ENCODE assay signal across 1 cellular context in the genomic region with DNA sequence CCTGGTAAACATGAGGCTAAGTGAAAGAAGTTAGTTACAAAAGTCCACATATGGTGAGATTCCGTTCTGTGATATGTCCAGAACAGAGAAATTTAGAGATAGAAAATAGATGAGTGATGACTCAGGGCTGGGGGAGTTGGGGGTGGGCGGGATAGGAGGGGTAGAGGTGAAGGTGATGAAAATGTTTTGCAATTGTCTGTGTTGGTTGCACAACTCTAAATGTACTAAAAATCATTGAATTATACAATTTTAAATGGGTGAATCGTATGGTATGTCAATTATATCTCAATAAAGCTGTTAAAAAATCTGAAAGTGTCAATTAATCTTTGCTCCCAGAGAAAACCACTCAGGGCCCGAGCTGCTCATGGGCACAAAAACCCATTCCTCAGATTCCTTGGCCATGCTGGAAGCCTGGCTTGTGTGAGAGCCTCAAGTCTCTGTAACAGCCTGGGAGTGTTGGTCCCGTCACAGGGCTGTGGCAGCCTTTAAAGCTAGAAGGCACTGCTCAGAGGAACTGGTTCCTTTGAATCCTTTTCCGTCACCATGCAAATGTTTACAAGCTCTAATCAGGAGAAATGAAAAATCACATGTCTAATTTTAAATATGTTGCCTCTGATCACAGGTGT.
TF ChIP-seq lines count a peak whose summit lies in the region.

No MANE protein-coding gene starts in this region.

TF ChIP-seq in GM23338, 12 proteins besides CTCF, POLR2A, EP300 and RAD21 (continued from another document):
- no peak for TF ChIP-seq EZH2 (IDR thresholded peaks at IDR 0.05; ENCODE audit: low read depth, unreplicated experiment)
- TF ChIP-seq, protein P1, sequence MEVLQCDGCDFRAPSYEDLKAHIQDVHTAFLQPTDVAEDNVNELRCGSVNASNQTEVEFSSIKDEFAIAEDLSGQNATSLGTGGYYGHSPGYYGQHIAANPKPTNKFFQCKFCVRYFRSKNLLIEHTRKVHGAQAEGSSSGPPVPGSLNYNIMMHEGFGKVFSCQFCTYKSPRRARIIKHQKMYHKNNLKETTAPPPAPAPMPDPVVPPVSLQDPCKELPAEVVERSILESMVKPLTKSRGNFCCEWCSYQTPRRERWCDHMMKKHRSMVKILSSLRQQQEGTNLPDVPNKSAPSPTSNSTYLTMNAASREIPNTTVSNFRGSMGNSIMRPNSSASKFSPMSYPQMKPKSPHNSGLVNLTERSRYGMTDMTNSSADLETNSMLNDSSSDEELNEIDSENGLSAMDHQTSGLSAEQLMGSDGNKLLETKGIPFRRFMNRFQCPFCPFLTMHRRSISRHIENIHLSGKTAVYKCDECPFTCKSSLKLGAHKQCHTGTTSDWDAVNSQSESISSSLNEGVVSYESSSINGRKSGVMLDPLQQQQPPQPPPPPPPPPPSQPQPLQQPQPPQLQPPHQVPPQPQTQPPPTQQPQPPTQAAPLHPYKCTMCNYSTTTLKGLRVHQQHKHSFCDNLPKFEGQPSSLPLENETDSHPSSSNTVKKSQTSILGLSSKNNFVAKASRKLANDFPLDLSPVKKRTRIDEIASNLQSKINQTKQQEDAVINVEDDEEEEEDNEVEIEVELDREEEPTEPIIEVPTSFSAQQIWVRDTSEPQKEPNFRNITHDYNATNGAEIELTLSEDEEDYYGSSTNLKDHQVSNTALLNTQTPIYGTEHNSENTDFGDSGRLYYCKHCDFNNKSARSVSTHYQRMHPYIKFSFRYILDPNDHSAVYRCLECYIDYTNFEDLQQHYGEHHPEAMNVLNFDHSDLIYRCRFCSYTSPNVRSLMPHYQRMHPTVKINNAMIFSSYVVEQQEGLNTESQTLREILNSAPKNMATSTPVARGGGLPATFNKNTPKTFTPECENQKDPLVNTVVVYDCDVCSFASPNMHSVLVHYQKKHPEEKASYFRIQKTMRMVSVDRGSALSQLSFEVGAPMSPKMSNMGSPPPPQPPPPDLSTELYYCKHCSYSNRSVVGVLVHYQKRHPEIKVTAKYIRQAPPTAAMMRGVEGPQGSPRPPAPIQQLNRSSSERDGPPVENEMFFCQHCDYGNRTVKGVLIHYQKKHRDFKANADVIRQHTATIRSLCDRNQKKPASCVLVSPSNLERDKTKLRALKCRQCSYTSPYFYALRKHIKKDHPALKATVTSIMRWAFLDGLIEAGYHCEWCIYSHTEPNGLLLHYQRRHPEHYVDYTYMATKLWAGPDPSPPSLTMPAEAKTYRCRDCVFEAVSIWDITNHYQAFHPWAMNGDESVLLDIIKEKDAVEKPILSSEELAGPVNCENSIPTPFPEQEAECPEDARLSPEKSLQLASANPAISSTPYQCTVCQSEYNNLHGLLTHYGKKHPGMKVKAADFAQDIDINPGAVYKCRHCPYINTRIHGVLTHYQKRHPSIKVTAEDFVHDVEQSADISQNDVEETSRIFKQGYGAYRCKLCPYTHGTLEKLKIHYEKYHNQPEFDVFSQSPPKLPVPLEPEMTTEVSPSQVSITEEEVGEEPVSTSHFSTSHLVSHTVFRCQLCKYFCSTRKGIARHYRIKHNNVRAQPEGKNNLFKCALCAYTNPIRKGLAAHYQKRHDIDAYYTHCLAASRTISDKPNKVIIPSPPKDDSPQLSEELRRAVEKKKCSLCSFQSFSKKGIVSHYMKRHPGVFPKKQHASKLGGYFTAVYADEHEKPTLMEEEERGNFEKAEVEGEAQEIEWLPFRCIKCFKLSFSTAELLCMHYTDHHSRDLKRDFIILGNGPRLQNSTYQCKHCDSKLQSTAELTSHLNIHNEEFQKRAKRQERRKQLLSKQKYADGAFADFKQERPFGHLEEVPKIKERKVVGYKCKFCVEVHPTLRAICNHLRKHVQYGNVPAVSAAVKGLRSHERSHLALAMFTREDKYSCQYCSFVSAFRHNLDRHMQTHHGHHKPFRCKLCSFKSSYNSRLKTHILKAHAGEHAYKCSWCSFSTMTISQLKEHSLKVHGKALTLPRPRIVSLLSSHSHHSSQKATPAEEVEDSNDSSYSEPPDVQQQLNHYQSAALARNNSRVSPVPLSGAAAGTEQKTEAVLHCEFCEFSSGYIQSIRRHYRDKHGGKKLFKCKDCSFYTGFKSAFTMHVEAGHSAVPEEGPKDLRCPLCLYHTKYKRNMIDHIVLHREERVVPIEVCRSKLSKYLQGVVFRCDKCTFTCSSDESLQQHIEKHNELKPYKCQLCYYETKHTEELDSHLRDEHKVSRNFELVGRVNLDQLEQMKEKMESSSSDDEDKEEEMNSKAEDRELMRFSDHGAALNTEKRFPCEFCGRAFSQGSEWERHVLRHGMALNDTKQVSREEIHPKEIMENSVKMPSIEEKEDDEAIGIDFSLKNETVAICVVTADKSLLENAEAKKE (CRISPR knock-in tag; IDR thresholded peaks at IDR 0.05) = no peak
- no peak for TF ChIP-seq STAT1 (IDR thresholded peaks at IDR 0.05; ENCODE audit: unreplicated experiment)
- TF ChIP-seq, protein P2, sequence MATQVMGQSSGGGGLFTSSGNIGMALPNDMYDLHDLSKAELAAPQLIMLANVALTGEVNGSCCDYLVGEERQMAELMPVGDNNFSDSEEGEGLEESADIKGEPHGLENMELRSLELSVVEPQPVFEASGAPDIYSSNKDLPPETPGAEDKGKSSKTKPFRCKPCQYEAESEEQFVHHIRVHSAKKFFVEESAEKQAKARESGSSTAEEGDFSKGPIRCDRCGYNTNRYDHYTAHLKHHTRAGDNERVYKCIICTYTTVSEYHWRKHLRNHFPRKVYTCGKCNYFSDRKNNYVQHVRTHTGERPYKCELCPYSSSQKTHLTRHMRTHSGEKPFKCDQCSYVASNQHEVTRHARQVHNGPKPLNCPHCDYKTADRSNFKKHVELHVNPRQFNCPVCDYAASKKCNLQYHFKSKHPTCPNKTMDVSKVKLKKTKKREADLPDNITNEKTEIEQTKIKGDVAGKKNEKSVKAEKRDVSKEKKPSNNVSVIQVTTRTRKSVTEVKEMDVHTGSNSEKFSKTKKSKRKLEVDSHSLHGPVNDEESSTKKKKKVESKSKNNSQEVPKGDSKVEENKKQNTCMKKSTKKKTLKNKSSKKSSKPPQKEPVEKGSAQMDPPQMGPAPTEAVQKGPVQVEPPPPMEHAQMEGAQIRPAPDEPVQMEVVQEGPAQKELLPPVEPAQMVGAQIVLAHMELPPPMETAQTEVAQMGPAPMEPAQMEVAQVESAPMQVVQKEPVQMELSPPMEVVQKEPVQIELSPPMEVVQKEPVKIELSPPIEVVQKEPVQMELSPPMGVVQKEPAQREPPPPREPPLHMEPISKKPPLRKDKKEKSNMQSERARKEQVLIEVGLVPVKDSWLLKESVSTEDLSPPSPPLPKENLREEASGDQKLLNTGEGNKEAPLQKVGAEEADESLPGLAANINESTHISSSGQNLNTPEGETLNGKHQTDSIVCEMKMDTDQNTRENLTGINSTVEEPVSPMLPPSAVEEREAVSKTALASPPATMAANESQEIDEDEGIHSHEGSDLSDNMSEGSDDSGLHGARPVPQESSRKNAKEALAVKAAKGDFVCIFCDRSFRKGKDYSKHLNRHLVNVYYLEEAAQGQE (IDR thresholded peaks at IDR 0.05; ENCODE audit: unreplicated experiment) = no peak
- TF ChIP-seq POLR2AphosphoS5 (IDR thresholded peaks at IDR 0.05; ENCODE audit: low read depth) = no peak
- no peak for TF ChIP-seq NANOG (IDR thresholded peaks at IDR 0.05; ENCODE audit: borderline replicate concordance)
- no peak for TF ChIP-seq ZNF114 (CRISPR knock-in tag; IDR thresholded peaks at IDR 0.05)
- TF ChIP-seq EZH2phosphoT487 (IDR thresholded peaks at IDR 0.05; ENCODE audit: unreplicated experiment) = no peak
- no peak for TF ChIP-seq ZNF331 (CRISPR knock-in tag; IDR thresholded peaks at IDR 0.05; ENCODE audit: low read depth)
- TF ChIP-seq, protein P3, sequence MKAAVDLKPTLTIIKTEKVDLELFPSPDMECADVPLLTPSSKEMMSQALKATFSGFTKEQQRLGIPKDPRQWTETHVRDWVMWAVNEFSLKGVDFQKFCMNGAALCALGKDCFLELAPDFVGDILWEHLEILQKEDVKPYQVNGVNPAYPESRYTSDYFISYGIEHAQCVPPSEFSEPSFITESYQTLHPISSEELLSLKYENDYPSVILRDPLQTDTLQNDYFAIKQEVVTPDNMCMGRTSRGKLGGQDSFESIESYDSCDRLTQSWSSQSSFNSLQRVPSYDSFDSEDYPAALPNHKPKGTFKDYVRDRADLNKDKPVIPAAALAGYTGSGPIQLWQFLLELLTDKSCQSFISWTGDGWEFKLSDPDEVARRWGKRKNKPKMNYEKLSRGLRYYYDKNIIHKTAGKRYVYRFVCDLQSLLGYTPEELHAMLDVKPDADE (IDR thresholded peaks at IDR 0.05) = no peak
